In genomic region chr1:117612517-117613248, GRCh38 we compare ENCODE assay signal across 8 cellular contexts. TPM values are rescaled to one million over a fixed set of nuclear protein-coding genes. Genes with fewer than 3 reads are reported as not detected.
A peak's percentile ranks its signal among the peaks of the same experiment; 100 is the strongest.
DNase-seq lines count a peak whose midpoint lies in the region; ATAC-seq and TF ChIP-seq lines count a peak whose summit lies in the region.

No MANE protein-coding gene starts in this region.

- peaks cover 8% of the 10 kb centered on the region for H3K27me3 Mint-ChIP-seq in neural progenitor cell (ENCODE audit: insufficient read depth, low read depth)

- H3K36me3 ChIP-seq in left lung = no peaks in the 10 kb centered on the region
- no peaks in the 10 kb centered on the region for H3K36me3 ChIP-seq in neural progenitor cell

- H3K4me1 ChIP-seq in left lung = peaks cover 9 to 58% of the 10 kb centered on the region in 2 donors
- peaks cover 6% of the 10 kb centered on the region for H3K4me1 ChIP-seq in neural progenitor cell

- intact Hi-C loops in left lung (cut with DNase I) = no loop called here

- no peaks in the 10 kb centered on the region for H3K36me3 Mint-ChIP-seq in neural progenitor cell

- H3K27me3 ChIP-seq in AG04450 (ENCODE audit: control insufficient read depth, insufficient read depth, low read length) (no peaks in the 10 kb centered on the region), left lung (no peaks in the 10 kb centered on the region), neural progenitor cell (peaks cover 10% of the 10 kb centered on the region)

- H3F3A ChIP-seq in neural progenitor cell (ENCODE audit: low read depth) = peaks cover 4% of the 10 kb centered on the region

- H4K20me1 ChIP-seq in neural progenitor cell (ENCODE audit: low read depth) = no peaks in the 10 kb centered on the region

- H3K9ac ChIP-seq in neural progenitor cell = no peak overlapping the region

- H3K27ac Mint-ChIP-seq in neural progenitor cell = no peak overlapping the region

- no peaks in the 10 kb centered on the region for H3K9me3 Mint-ChIP-seq in neural progenitor cell

- H3K4me1 Mint-ChIP-seq in neural progenitor cell = peaks cover 1% of the 10 kb centered on the region

- H2AFZ ChIP-seq in neural progenitor cell (replicated peaks) = no peak overlapping the region

- peak; percentile 66 for ATAC-seq in left lung
- ATAC-seq in HG03039 (IDR thresholded peaks at IDR 0.05; ENCODE audit: unreplicated experiment) = no peak

- POLR2A ChIA-PET in AG04450 (lab: Yijun Ruan, JAX) = no interaction called here

- no peak overlapping the region for H3K4me3 ChIP-seq in AG04450 (ENCODE audit: low read depth, low read length)
- H3K4me3 ChIP-seq in left lung = no peak overlapping the region
- H3K4me3 ChIP-seq in neural progenitor cell = no peak overlapping the region

- TF ChIP-seq CTCF in AG04450 (IDR thresholded peaks at IDR 0.05; ENCODE audit: low read depth, low read length) = no peak
- TF ChIP-seq CTCF in left lung (IDR thresholded peaks at IDR 0.05) = no peak
- TF ChIP-seq CTCF in neural progenitor cell (IDR thresholded peaks at IDR 0.05) = no peak

- H3K27ac ChIP-seq in AG04450 (ENCODE audit: low read depth, low read length) (peak overlapping the region; percentile 68), angular gyrus (ENCODE audit: low read depth, low read length) (peak overlapping the region; percentile 35), left lung (peak overlapping the region; percentile 49 to 53), neural progenitor cell (no peak overlapping the region)

- CTCF ChIA-PET in AG04450 (lab: Charles Lee) = interaction anchor here (0.6 to 2.2 kb wide), 6 partner anchors 44 to 530 kb away, joined by 3 to 9 read pairs (median 4); no protein-coding TSS in a partner anchor

- peak; percentile 58 for DNase-seq in AG04450 (ENCODE audit: low read depth, low spot score)
- peak; percentile 49 to 67 for DNase-seq in Kasumi-1 (lab: John Stamatoyannopoulos, UW)
- DNase-seq in left lung = no peak
- DNase-seq in NCI-H2029 (lab: John Stamatoyannopoulos, UW) = no peak
- no peak for DNase-seq in foreskin melanocyte
- DNase-seq in neural progenitor cell (ENCODE audit: low spot score) = no peak

- no peak overlapping the region for H3K4me2 ChIP-seq in neural progenitor cell

- H3K4me3 Mint-ChIP-seq in neural progenitor cell = no peak overlapping the region

- H3K9me3 ChIP-seq in AG04450 (ENCODE audit: control insufficient read depth, insufficient read depth, low read length) (no peaks in the 10 kb centered on the region), left lung (no peaks in the 10 kb centered on the region), neural progenitor cell (ENCODE audit: low read depth) (no peaks in the 10 kb centered on the region)

- no peaks in the 10 kb centered on the region for H3K79me2 ChIP-seq in neural progenitor cell (ENCODE audit: low read depth)

RNA-seq across cellular contexts. Expression of gene TENT5C, which starts 6.8 kb away (rescaled TPM):
- polyA plus RNA-seq in AG04450 (2011; rRNA removed) = 29.2 and 30.6 TPM in 2 replicates
- 93.8 and 105 TPM in 2 replicates for polyA minus RNA-seq in AG04450 (2011; rRNA and poly(A)+ RNA removed)
- total RNA-seq in left lung (10 to 100 TPM; 11.6 to 19.3 TPM), neural progenitor cell (ENCODE audit: low replicate concordance) (0.09 and 0.39 TPM in 2 replicates)

Comparison
In these comparisons a context has a peak if more than half of its experiments do, and no peak if none do; other contexts are left out.
1. DNase-seq: peak in AG04450 (single experiment) and Kasumi-1 (2 of 2); none in left lung (0 of 2), NCI-H2029 (single experiment), foreskin melanocyte (single experiment) and neural progenitor cell (single experiment).